In the genomic region with DNA sequence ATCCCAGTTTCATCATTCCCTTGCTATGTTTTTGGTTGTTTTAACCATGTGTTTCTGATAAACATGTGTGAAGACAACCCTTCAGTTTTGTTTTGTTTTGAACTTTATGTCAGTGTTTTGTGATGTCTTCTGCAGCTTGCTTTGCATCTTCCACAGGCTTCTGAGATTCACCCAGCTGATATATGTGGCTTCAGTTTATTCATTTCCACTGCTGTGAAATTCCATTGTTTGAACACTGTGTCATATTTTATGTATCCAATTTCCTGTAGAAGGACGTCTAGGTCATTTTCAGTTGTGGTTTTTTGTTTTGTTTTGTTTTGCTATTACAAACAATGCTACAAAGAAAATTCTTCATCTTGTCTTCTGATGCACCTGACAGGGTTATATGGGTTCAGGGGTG, we compare ENCODE assay signal across 37 cellular contexts. TPM values are rescaled to one million over a fixed set of nuclear protein-coding genes. Genes with fewer than 3 reads are reported as not detected.
A peak's percentile ranks its signal among the peaks of the same experiment; 100 is the strongest.
DNase-seq lines count a peak whose midpoint lies in the region; ATAC-seq and TF ChIP-seq lines count a peak whose summit lies in the region.
"Had no signal": no experiment of that assay in that cellular context is flagged by ENCODE, and none has a peak within 500 bp of the region (broad histone marks: within the 10 kb centered on the region; RNA-seq: fewer than 3 reads in every experiment).

No MANE protein-coding gene starts in this region.

- BruUV-seq in PC-3 (replicated peaks; lab: Mats Ljungman, UMichigan), result no TSS peak

- H3K9ac ChIP-seq in BLaER1 treated with 17β-estradiol and CSF1 and Interleukin-3, amounts not matched to agents 10 nM and 100 nM, result no peak overlapping the region
- H3K9ac ChIP-seq in PC-3 (ENCODE audit: low read length), result no peak overlapping the region

- H3K9me2 ChIP-seq in PC-3 (replicated peaks; ENCODE audit: low read length), result no peaks in the 10 kb centered on the region

- H3K9me3 ChIP-seq in BLaER1 treated with 17β-estradiol and CSF1 and Interleukin-3, amounts not matched to agents 10 nM and 100 nM (replicated peaks in 1 of 11), result no peaks in the 10 kb centered on the region
- H3K9me3 ChIP-seq in PC-3 (ENCODE audit: low read length), result no peaks in the 10 kb centered on the region
- H3K9me3 ChIP-seq: heart left ventricle, left ventricle myocardium inferior, pancreas, spleen, tibial artery, vagina had no signal

- H3K27me3 ChIP-seq in BLaER1 treated with 17β-estradiol and CSF1 and Interleukin-3, amounts not matched to agents 10 nM and 100 nM, result no peaks in the 10 kb centered on the region
- H3K27me3 ChIP-seq in PC-3 (ENCODE audit: low read length), result no peaks in the 10 kb centered on the region
- H3K27me3 ChIP-seq: heart left ventricle, pancreas, spleen, vagina had no signal

- H2AFZ ChIP-seq in PC-3 (ENCODE audit: low read length), result no peak overlapping the region
- H2AFZ ChIP-seq: GM23338 had no signal

- H3K9me3 Mint-ChIP-seq in stimulated activated naive CD8-positive, alpha-beta T cell treated with anti-CD3 and anti-CD28 coated beads, Interleukin-15, amount 100 ng/mL, for 72 hours, result peaks cover 21 to 23% of the 10 kb centered on the region in 2 donors
- H3K9me3 Mint-ChIP-seq: effector memory CD8-positive, alpha-beta T cell; IgD-negative memory B cell; T-cell had no signal

- no peak overlapping the region for H3K27ac ChIP-seq in BLaER1 treated with 17β-estradiol and CSF1 and Interleukin-3, amounts not matched to agents 10 nM and 100 nM
- no peak overlapping the region for H3K27ac ChIP-seq in PC-3 (ENCODE audit: low read length)
- H3K27ac ChIP-seq in RWPE1, result no peak overlapping the region
- H3K27ac ChIP-seq: coronary artery, spleen, tibial artery, vagina had no signal

- no peaks in the 10 kb centered on the region for H3K4me1 Mint-ChIP-seq in stimulated activated naive CD8-positive, alpha-beta T cell treated with anti-CD3 and anti-CD28 coated beads, Interleukin-15, amount 100 ng/mL, for 72 hours
- H3K4me1 Mint-ChIP-seq: T-cell had no signal

- CTCF ChIA-PET in PC-3 (lab: Charles Lee), result interaction anchor here (0.6 kb wide), 1 partner anchor 193 kb away, joined by 3 read pairs; no protein-coding TSS in a partner anchor
- CTCF ChIA-PET in RWPE1 (lab: Yijun Ruan, JAX), result interaction anchor here (0.8 to 1.3 kb wide), 2 partner anchors 46 to 136 kb away, joined by 3 read pairs; no protein-coding TSS in a partner anchor

- H3K4me3 ChIP-seq in BLaER1 treated with 17β-estradiol and CSF1 and Interleukin-3, amounts not matched to agents 10 nM and 100 nM, result no peak overlapping the region
- H3K4me3 ChIP-seq in PC-3 (ENCODE audit: low read length), result no peak overlapping the region
- no peak overlapping the region for H3K4me3 ChIP-seq in fibroblast of villous mesenchyme (ENCODE audit: low read depth, low read length)
- H3K4me3 ChIP-seq: coronary artery, GM23338, heart left ventricle, left ventricle myocardium inferior, pancreas, spleen, tibial artery, vagina had no signal

- no peak for TF ChIP-seq CTCF in PC-3 (conservative IDR thresholded peaks at IDR 0.05; ENCODE audit: low read depth, low read length)
- TF ChIP-seq CTCF in fibroblast of villous mesenchyme (IDR thresholded peaks at IDR 0.05; ENCODE audit: insufficient read depth, low read depth, low read length), result no peak
- TF ChIP-seq CTCF in RWPE1 (conservative IDR thresholded peaks at IDR 0.05; ENCODE audit: low read depth), result no peak

- intact Hi-C loops in PC-3 (cut with micrococcal nuclease), result no loop called here

- no peak overlapping the region for H3K4me3 Mint-ChIP-seq in stimulated activated naive CD8-positive, alpha-beta T cell treated with anti-CD3 and anti-CD28 coated beads, Interleukin-15, amount 100 ng/mL, for 72 hours
- H3K4me3 Mint-ChIP-seq: activated CD4-positive, alpha-beta T cell treated with anti-CD3 and anti-CD28 coated beads, Interleukin-2, amount 10 ng/mL, durations not matched to agents 24 days and 14 days; activated naive CD8-positive, alpha-beta T cell; effector memory CD8-positive, alpha-beta T cell; GM23338; IgD-negative memory B cell; neural crest cell; T-cell had no signal

- POLR2A ChIA-PET in PC-3 (lab: Charles Lee; ENCODE audit: unreplicated experiment), result no interaction called here
- POLR2A ChIA-PET in RWPE1 (lab: Yijun Ruan, JAX; ENCODE audit: low non-redundant PET), result interaction anchor here (0.6 kb wide), 1 partner anchor 123 kb away, joined by 3 read pairs; no protein-coding TSS in a partner anchor

- H3K4me1 ChIP-seq in BLaER1 treated with 17β-estradiol and CSF1 and Interleukin-3, amounts not matched to agents 10 nM and 100 nM, result peaks cover 3 to 51% (median 37%) of the 10 kb centered on the region in 10 experiments; a peak in 19 of 20 replicates
- peaks cover 5% of the 10 kb centered on the region; the same call in 1 of the 2 replicates for H3K4me1 ChIP-seq in PC-3 (ENCODE audit: insufficient read depth, low read length)

- peak; percentile 37 for DNase-seq in A172 (ENCODE audit: low spot score)
- peak; percentile 38 for DNase-seq in PC-3
- peak; percentile 78 for DNase-seq in fibroblast of villous mesenchyme (ENCODE audit: low read depth)
- no peak for DNase-seq in RWPE1 (ENCODE audit: low spot score)
- no peak for DNase-seq in stimulated activated naive CD8-positive, alpha-beta T cell treated with anti-CD3 and anti-CD28 coated beads, Interleukin-15, amount 100 ng/mL, for 72 hours
- DNase-seq: ACHN; activated CD4-positive, alpha-beta T cell treated with anti-CD3 and anti-CD28 coated beads, Interleukin-2, amount 10 ng/mL, durations not matched to agents 24 days and 14 days; activated effector memory CD4-positive, alpha-beta T cell treated with Interleukin-2 at 50 U/mL for 16 hours; anterior cingulate cortex; C1 segment of cervical spinal cord; DMS79 treated with DMSO at 0.1 percent for 48 hours; effector memory CD8-positive, alpha-beta T cell; erythroblast; heart left ventricle; left ventricle myocardium inferior; mesendoderm; NCI-H1048; NCI-H446; NCI-H774; pancreas; right cardiac atrium; RPMI8226; spleen; stimulated activated CD4-positive, alpha-beta T cell treated with anti-CD3 and anti-CD28 coated beads, Interleukin-2, amount 100 ng/mL, for 24 hours; T-cell; tibial artery had no signal

- no peaks in the 10 kb centered on the region for H3F3A ChIP-seq in PC-3 (ENCODE audit: low read length, unreplicated experiment)

- peak overlapping the region in 8 of 11 experiments; percentile 8 to 74 (median 42); a peak in 14 of 22 replicates for H3K4me2 ChIP-seq in BLaER1 treated with 17β-estradiol and CSF1 and Interleukin-3, amounts not matched to agents 10 nM and 100 nM
- H3K4me2 ChIP-seq in PC-3 (ENCODE audit: low read length), result no peak overlapping the region
- H3K4me2 ChIP-seq: GM23338 had no signal

- no peaks in the 10 kb centered on the region for H3K36me3 ChIP-seq in BLaER1 treated with 17β-estradiol and CSF1 and Interleukin-3, amounts not matched to agents 10 nM and 100 nM
- no peaks in the 10 kb centered on the region for H3K36me3 ChIP-seq in PC-3 (ENCODE audit: low read depth, low read length)
- H3K36me3 ChIP-seq: heart left ventricle, left ventricle myocardium inferior, pancreas, spleen, tibial artery, vagina had no signal

- ATAC-seq in PC-3 (no peak), HG02885 (IDR thresholded peaks at IDR 0.05; ENCODE audit: poor library complexity, unreplicated experiment) (no peak), GM21367 (IDR thresholded peaks at IDR 0.05; ENCODE audit: unreplicated experiment) (no peak)
- no peak for ATAC-seq in stimulated activated naive CD8-positive, alpha-beta T cell treated with anti-CD3 and anti-CD28 coated beads, Interleukin-15, amount 100 ng/mL, for 72 hours
- ATAC-seq: effector memory CD8-positive, alpha-beta T cell; GM23338; heart left ventricle; right cardiac atrium; T-cell had no signal

- H3K27ac Mint-ChIP-seq in stimulated activated naive CD8-positive, alpha-beta T cell treated with anti-CD3 and anti-CD28 coated beads, Interleukin-15, amount 100 ng/mL, for 72 hours, result no peak overlapping the region
- H3K27ac Mint-ChIP-seq: activated CD4-positive, alpha-beta T cell treated with anti-CD3 and anti-CD28 coated beads, Interleukin-2, amount 10 ng/mL, durations not matched to agents 24 days and 14 days; activated naive CD8-positive, alpha-beta T cell; effector memory CD8-positive, alpha-beta T cell; GM23338; IgD-negative memory B cell; T-cell had no signal

- H3K27me3 Mint-ChIP-seq in stimulated activated naive CD8-positive, alpha-beta T cell treated with anti-CD3 and anti-CD28 coated beads, Interleukin-15, amount 100 ng/mL, for 72 hours, result no peaks in the 10 kb centered on the region
- H3K27me3 Mint-ChIP-seq: activated naive CD8-positive, alpha-beta T cell; IgD-negative memory B cell; T-cell had no signal

- no peaks in the 10 kb centered on the region for H4K20me1 ChIP-seq in BLaER1 treated with 17β-estradiol and CSF1 and Interleukin-3, amounts not matched to agents 10 nM and 100 nM
- H4K20me1 ChIP-seq in PC-3 (ENCODE audit: low read length), result no peaks in the 10 kb centered on the region

- H3K79me2 ChIP-seq in PC-3 (ENCODE audit: low read length), result no peaks in the 10 kb centered on the region

RNA-seq across cellular contexts. Expression of gene SLC26A9, which starts 27.2 kb away (rescaled TPM):
- total RNA-seq in A172 (2014; rRNA removed; shearing (Covaris generic)), result 0.05 TPM in 1 of 2 replicates, not detected in the other
- total RNA-seq in PC-3 (2014; rRNA removed) (not detected in 2 replicates), fibroblast of villous mesenchyme (not detected in 2 replicates)
- total RNA-seq: activated CD4-positive, alpha-beta T cell treated with anti-CD3 and anti-CD28 coated beads, Interleukin-2, amount 10 ng/mL, durations not matched to agents 24 days and 14 days; activated CD8-positive, alpha-beta memory T cell treated with anti-CD3 and anti-CD28 coated beads for 36 hours; GM23338; SK-MEL-5; spleen had no signal

RNA-seq across cellular contexts. Expression of gene RAB7B, which starts 32.7 kb away (rescaled TPM):
- 0.29 TPM in 2 replicates for total RNA-seq in A172 (2014; rRNA removed; shearing (Covaris generic))
- not detected in 2 replicates for total RNA-seq in PC-3 (2014; rRNA removed)
- total RNA-seq in fibroblast of villous mesenchyme, result 4.2 and 5.2 TPM in 2 replicates
- total RNA-seq: activated CD4-positive, alpha-beta T cell treated with anti-CD3 and anti-CD28 coated beads, Interleukin-2, amount 10 ng/mL, durations not matched to agents 24 days and 14 days; activated CD8-positive, alpha-beta memory T cell treated with anti-CD3 and anti-CD28 coated beads for 36 hours; GM23338 had no signal

RNA-seq across cellular contexts. Expression of gene CTSE, which starts 53.2 kb away (rescaled TPM):
- total RNA-seq in A172 (2014; rRNA removed; shearing (Covaris generic)), result not detected in 2 replicates
- 0.51 TPM in 1 of 2 replicates, not detected in the other for total RNA-seq in PC-3 (2014; rRNA removed)
- total RNA-seq in fibroblast of villous mesenchyme, result not detected in 2 replicates
- total RNA-seq: activated CD4-positive, alpha-beta T cell treated with anti-CD3 and anti-CD28 coated beads, Interleukin-2, amount 10 ng/mL, durations not matched to agents 24 days and 14 days; activated CD8-positive, alpha-beta memory T cell treated with anti-CD3 and anti-CD28 coated beads for 36 hours; GM23338; left ventricle myocardium inferior; neural crest cell; SK-MEL-5; vagina had no signal

Comparison
In these comparisons a context has a peak if more than half of its experiments do, and no peak if none do; other contexts are left out.
1. DNase-seq: peak in A172 (single experiment), PC-3 (single experiment) and fibroblast of villous mesenchyme (single experiment); none in RWPE1 (single experiment) and stimulated activated naive CD8-positive, alpha-beta T cell treated with anti-CD3 and anti-CD28 coated beads, Interleukin-15, amount 100 ng/mL, for 72 hours (0 of 2).